8 cellular contexts compared by ENCODE assay signal in genomic region chr11:19952101-19952605, GRCh38.
DNase-seq lines count a peak whose midpoint lies in the region; ATAC-seq and TF ChIP-seq lines count a peak whose summit lies in the region.
"Had no signal": no experiment of that assay in that cellular context is flagged by ENCODE, and none has a peak within 500 bp of the region (broad histone marks: within the 10 kb centered on the region; RNA-seq: fewer than 3 reads in every experiment).

No MANE protein-coding gene starts in this region.

- no peaks in the 10 kb centered on the region for H3K27me3 ChIP-seq in GM23338 (ENCODE audit: insufficient read depth)

- ATAC-seq in GM19023 (IDR thresholded peaks at IDR 0.05; ENCODE audit: unreplicated experiment), result peak; percentile 3
- ATAC-seq in HG03469 (IDR thresholded peaks at IDR 0.05; ENCODE audit: unreplicated experiment), result peak; percentile 3
- no peak for ATAC-seq in natural killer cell treated with Interleukin-12 subunit alpha and Interleukin-12 subunit beta and Interleukin-15 and Interleukin-18, amount 100 ng/mL, for 72 hours
- ATAC-seq in GM23338, result no peak
- ATAC-seq in HG03045 (IDR thresholded peaks at IDR 0.05; ENCODE audit: unreplicated experiment), result no peak

- H3K27me3 Mint-ChIP-seq in brain (peaks cover 6% of the 10 kb centered on the region), GM23338 (ENCODE audit: insufficient read depth, low read depth, poor library complexity) (peaks cover 5% of the 10 kb centered on the region)
- H3K27me3 Mint-ChIP-seq in natural killer cell treated with Interleukin-12 subunit alpha and Interleukin-12 subunit beta and Interleukin-15 and Interleukin-18, amount 100 ng/mL, for 72 hours, result peaks cover 25 to 49% of the 10 kb centered on the region in 2 donors

- TF ChIP-seq CTCF in brain (conservative IDR thresholded peaks at IDR 0.05) (no peak), GM23338 (conservative IDR thresholded peaks at IDR 0.05; ENCODE audit: low read depth in 2 of 2) (no peak)

- no peak for DNase-seq in natural killer cell treated with Interleukin-12 subunit alpha and Interleukin-12 subunit beta and Interleukin-15 and Interleukin-18, amount 100 ng/mL, for 72 hours (ENCODE audit: low spot score)
- no peak for DNase-seq in GM23338 (ENCODE audit: low spot score)
- no peak for DNase-seq in effector CD4-positive, alpha-beta T cell
- DNase-seq: activated CD4-positive, alpha-beta T cell treated with anti-CD3 and anti-CD28 coated beads, Interleukin-2, amount 50 U/mL, for 48 hours had no signal

- no peak overlapping the region for H2AFZ ChIP-seq in GM23338

- H4K20me1 ChIP-seq in GM23338 (replicated peaks; ENCODE audit: insufficient read depth), result peaks cover 8% of the 10 kb centered on the region; the same call in 1 of the 2 replicates

- H3K9me3 Mint-ChIP-seq in brain, result no peaks in the 10 kb centered on the region
- H3K9me3 Mint-ChIP-seq in natural killer cell treated with Interleukin-12 subunit alpha and Interleukin-12 subunit beta and Interleukin-15 and Interleukin-18, amount 100 ng/mL, for 72 hours, result no peaks in the 10 kb centered on the region
- H3K9me3 Mint-ChIP-seq in GM23338, result no peaks in the 10 kb centered on the region

- H3K36me3 ChIP-seq in GM23338 (ENCODE audit: insufficient read depth), result no peaks in the 10 kb centered on the region; the same call in 1 of the 2 replicates

- H3K79me2 ChIP-seq in GM23338 (replicated peaks; ENCODE audit: insufficient read depth), result peaks cover 13% of the 10 kb centered on the region; the same call in 1 of the 2 replicates

- no peaks in the 10 kb centered on the region for H3K9me2 ChIP-seq in GM23338 (ENCODE audit: insufficient read depth)

- 0 out of 2 replicates have a peak, but pooled peaks cover 7% of the 10 kb centered on the region for H3F3A ChIP-seq in GM23338 (replicated peaks; ENCODE audit: low read depth)

- H3K36me3 Mint-ChIP-seq in brain (peaks cover 13% of the 10 kb centered on the region), GM23338 (ENCODE audit: low read depth) (peaks cover 33% of the 10 kb centered on the region)
- H3K36me3 Mint-ChIP-seq in natural killer cell treated with Interleukin-12 subunit alpha and Interleukin-12 subunit beta and Interleukin-15 and Interleukin-18, amount 100 ng/mL, for 72 hours, result no peaks in the 10 kb centered on the region

- H3K4me2 ChIP-seq in GM23338, result no peak overlapping the region; the same call in 1 of the 2 replicates

- H3K4me3 ChIP-seq in GM23338, result no peak overlapping the region

- H3K27ac Mint-ChIP-seq in brain (peak overlapping the region; percentile 17 to 86 (median 57)), GM23338 (no peak overlapping the region)
- no peak overlapping the region for H3K27ac Mint-ChIP-seq in natural killer cell treated with Interleukin-12 subunit alpha and Interleukin-12 subunit beta and Interleukin-15 and Interleukin-18, amount 100 ng/mL, for 72 hours

- H3K4me1 ChIP-seq in GM23338 (ENCODE audit: insufficient read depth), result peaks cover 35% of the 10 kb centered on the region

- H3K4me3 Mint-ChIP-seq in brain (peak overlapping the region in 1 of 5 experiments; percentile 53), GM23338 (no peak overlapping the region)
- peak overlapping the region; percentile 33 for H3K4me3 Mint-ChIP-seq in natural killer cell treated with Interleukin-12 subunit alpha and Interleukin-12 subunit beta and Interleukin-15 and Interleukin-18, amount 100 ng/mL, for 72 hours

- H3K4me1 Mint-ChIP-seq in brain (peaks cover 35% of the 10 kb centered on the region), GM23338 (peaks cover 49% of the 10 kb centered on the region)
- peaks cover 7 to 12% of the 10 kb centered on the region in 2 donors for H3K4me1 Mint-ChIP-seq in natural killer cell treated with Interleukin-12 subunit alpha and Interleukin-12 subunit beta and Interleukin-15 and Interleukin-18, amount 100 ng/mL, for 72 hours (ENCODE audit: low read depth in 2 of 2)

- H3K27ac ChIP-seq in GM23338 (ENCODE audit: low read depth), result no peak overlapping the region

TF ChIP-seq in GM23338, 12 proteins besides CTCF, POLR2A, EP300 and RAD21 (continues in another document):
- TF ChIP-seq STAT1 (IDR thresholded peaks at IDR 0.05; ENCODE audit: unreplicated experiment), result no peak
- no peak for TF ChIP-seq ETS1 (IDR thresholded peaks at IDR 0.05)
- no peak for TF ChIP-seq POLR2AphosphoS5 (IDR thresholded peaks at IDR 0.05; ENCODE audit: low read depth)
- no peak for TF ChIP-seq ZNF462 (CRISPR knock-in tag; IDR thresholded peaks at IDR 0.05)
- no peak for TF ChIP-seq NANOG (IDR thresholded peaks at IDR 0.05; ENCODE audit: borderline replicate concordance)

Comparison
In these comparisons a context has a peak if more than half of its experiments do, and no peak if none do; other contexts are left out.
1. ATAC-seq: peak in GM19023 (single experiment) and HG03469 (single experiment); none in natural killer cell treated with Interleukin-12 subunit alpha and Interleukin-12 subunit beta and Interleukin-15 and Interleukin-18, amount 100 ng/mL, for 72 hours (0 of 2), GM23338 (single experiment) and HG03045 (single experiment).
2. H3K27ac Mint-ChIP-seq: peak in brain (5 of 5); none in natural killer cell treated with Interleukin-12 subunit alpha and Interleukin-12 subunit beta and Interleukin-15 and Interleukin-18, amount 100 ng/mL, for 72 hours (0 of 2) and GM23338 (single experiment).